Comparison of ENCODE assay signal across 31 cellular contexts in the genomic region with DNA sequence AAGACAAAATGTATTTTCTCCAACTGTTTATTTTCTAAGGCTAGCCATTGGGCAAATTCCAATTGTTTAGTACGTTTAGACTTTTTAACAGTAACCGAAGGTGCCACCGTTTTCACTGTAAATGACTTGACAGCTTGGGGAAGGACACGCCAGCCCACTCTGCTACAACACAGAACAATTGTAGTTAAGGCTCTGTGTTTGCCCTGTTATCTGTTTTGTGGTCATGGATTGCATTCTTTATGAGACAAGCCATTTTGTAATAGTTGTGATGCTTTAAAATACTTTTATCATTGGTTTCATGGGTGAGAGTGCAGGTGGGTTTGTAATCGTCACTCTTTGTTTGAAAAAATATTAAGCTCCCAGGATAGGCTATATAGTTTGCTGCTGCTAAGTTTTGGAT.
"Had no signal": no experiment of that assay in that cellular context is flagged by ENCODE, and none has a peak within 500 bp of the region (broad histone marks: within the 10 kb centered on the region; RNA-seq: fewer than 3 reads in every experiment).

No MANE protein-coding gene starts in this region.

- DNase-seq: activated B cell treated with CpG ODN at 0.5 μM for 24 hours; activated CD4-positive, alpha-beta T cell treated with anti-CD3 and anti-CD28 coated beads for 48 hours; activated CD4-positive, alpha-beta T cell treated with anti-CD3 and anti-CD28 coated beads, Interleukin-2, amount 50 U/mL, for 1 hour; activated CD4-positive, alpha-beta T cell treated with anti-CD3 and anti-CD28 coated beads, Interleukin-2, amount 50 U/mL, for 48 hours; activated CD8-positive, alpha-beta memory T cell treated with anti-CD3 and anti-CD28 coated beads, Interleukin-2, amount 10 ng/mL, durations not matched to agents 7 days and 5 days; activated CD8-positive, alpha-beta memory T cell treated with anti-CD3 and anti-CD28 coated beads, Interleukin-2, amount 50 U/mL, for 4 hours; activated CD8-positive, alpha-beta T cell treated with anti-CD3 and anti-CD28 coated beads for 36 hours; activated gamma-delta T cell; activated naive CD4-positive, alpha-beta T cell; activated naive CD4-positive, alpha-beta T cell treated with anti-CD3 and anti-CD28 coated beads, Interleukin-2, amount 10 ng/mL, durations not matched to agents 7 days and 5 days; activated naive CD8-positive, alpha-beta T cell treated with anti-CD3 and anti-CD28 coated beads, Interleukin-2, amount 10 ng/mL, durations not matched to agents 7 days and 5 days; activated T-cell treated with anti-CD3 and anti-CD28 coated beads for 4 hours; activated T-cell treated with anti-CD3 and anti-CD28 coated beads, Interleukin-2, amount 50 U/mL, for 24 hours; activated T-cell treated with anti-CD3 and anti-CD28 coated beads, Interleukin-2, amount 50 U/mL, for 72 hours; amygdala; aorta; central memory CD4-positive, alpha-beta T cell; cerebellar nuclear complex; colonic mucosa; effector CD8-positive, alpha-beta T cell; foreskin fibroblast; head of caudate nucleus; T-helper 1 cell; T-helper 17 cell; T1000; WERI-Rb-1 had no signal

- H3K4me3 ChIP-seq: breast epithelium, cardiac muscle cell, colonic mucosa had no signal

- ATAC-seq: activated CD4-positive, CD25-positive, alpha-beta regulatory T cell treated with anti-CD3 and anti-CD28 coated beads, Interleukin-2, amount 50 U/mL, for 24 hours; activated CD8-positive, alpha-beta memory T cell treated with anti-CD3 and anti-CD28 coated beads, Interleukin-2, amount 10 ng/mL, durations not matched to agents 7 days and 5 days; activated CD8-positive, alpha-beta T cell treated with anti-CD3 and anti-CD28 coated beads for 36 hours; activated naive CD4-positive, alpha-beta T cell treated with anti-CD3 and anti-CD28 coated beads, Interleukin-2, amount 50 U/mL, for 72 hours; activated T-cell treated with anti-CD3 and anti-CD28 coated beads, Interleukin-2, amount 50 U/mL, for 72 hours; esophagus mucosa; T-helper 17 cell had no signal
